In genomic region chr21:34020005-34020847, GRCh38 we compare ENCODE assay signal across 8 cellular contexts. TPM values are rescaled to one million over a fixed set of nuclear protein-coding genes. Genes with fewer than 3 reads are reported as not detected.
DNase-seq lines count a peak whose midpoint lies in the region; ATAC-seq and TF ChIP-seq lines count a peak whose summit lies in the region.

No MANE protein-coding gene starts in this region.

- H3K4me3 Mint-ChIP-seq in activated CD4-positive, alpha-beta T cell treated with anti-CD3 and anti-CD28 coated beads for 36 hours, result no peak overlapping the region

- peak; percentile 30 for ATAC-seq in activated CD4-positive, alpha-beta T cell treated with anti-CD3 and anti-CD28 coated beads for 36 hours
- peak; percentile 39 for ATAC-seq in HG02938 (IDR thresholded peaks at IDR 0.05; ENCODE audit: unreplicated experiment)

- no peaks in the 10 kb centered on the region for H3K36me3 Mint-ChIP-seq in activated CD4-positive, alpha-beta T cell treated with anti-CD3 and anti-CD28 coated beads for 36 hours (ENCODE audit: low read depth)

- H3K4me1 Mint-ChIP-seq in activated CD4-positive, alpha-beta T cell treated with anti-CD3 and anti-CD28 coated beads for 36 hours, result peaks cover 11% of the 10 kb centered on the region

- no peak for DNase-seq in activated CD4-positive, alpha-beta T cell treated with anti-CD3 and anti-CD28 coated beads for 36 hours
- no peak for DNase-seq in activated CD4-positive, alpha-beta T cell treated with anti-CD3 and anti-CD28 coated beads, Interleukin-2, amount 50 U/mL, for 48 hours
- DNase-seq in NCI-H526 treated with DMSO at 0.1 percent for 48 hours (lab: John Stamatoyannopoulos, UW), result peak; percentile 88
- peak; percentile 23 for DNase-seq in medulla oblongata (ENCODE audit: extremely low spot score)
- no peak for DNase-seq in NCI-H1436 (lab: John Stamatoyannopoulos, UW)
- DNase-seq in NCI-H1105 treated with DMSO at 0.1 percent for 48 hours (lab: John Stamatoyannopoulos, UW), result no peak
- DNase-seq in GM10266 (ENCODE audit: extremely low spot score), result no peak

- no peak for TF ChIP-seq CTCF in GM10266 (IDR thresholded peaks at IDR 0.05; ENCODE audit: control insufficient read depth, insufficient read depth, low read depth, missing control alignments)

- no peak overlapping the region for H3K27ac Mint-ChIP-seq in activated CD4-positive, alpha-beta T cell treated with anti-CD3 and anti-CD28 coated beads for 36 hours

- intact Hi-C loops in activated CD4-positive, alpha-beta T cell treated with anti-CD3 and anti-CD28 coated beads for 36 hours (cut with DNase I, micrococcal nuclease), result loop anchor here (5.0 kb wide), 2 partner anchors 43 to 73 kb away; no protein-coding TSS in a partner anchor

- H3K27me3 Mint-ChIP-seq in activated CD4-positive, alpha-beta T cell treated with anti-CD3 and anti-CD28 coated beads for 36 hours, result no peaks in the 10 kb centered on the region

- CTCF ChIA-PET in activated CD4-positive, alpha-beta T cell treated with anti-CD3 and anti-CD28 coated beads for 36 hours (lab: Charles Lee), result interaction anchor here (1.7 kb wide), 1 partner anchor 7 kb away, joined by 4 read pairs; no protein-coding TSS in a partner anchor

- POLR2A ChIA-PET in activated CD4-positive, alpha-beta T cell treated with anti-CD3 and anti-CD28 coated beads for 36 hours (lab: Charles Lee), result interaction anchor here (0.6 kb wide), 1 partner anchor 102 kb away, joined by 5 read pairs; no protein-coding TSS in a partner anchor

- H3K9me3 Mint-ChIP-seq in activated CD4-positive, alpha-beta T cell treated with anti-CD3 and anti-CD28 coated beads for 36 hours (ENCODE audit: low read depth), result no peaks in the 10 kb centered on the region

RNA-seq across cellular contexts. Expression of gene MRPS6, which starts 53.2 kb away (rescaled TPM):
- 100 to 1,000 TPM; 102 to 117 TPM for total RNA-seq in activated CD4-positive, alpha-beta T cell treated with anti-CD3 and anti-CD28 coated beads for 36 hours

RNA-seq across cellular contexts. Expression of gene SLC5A3, which starts 53.2 kb away (rescaled TPM):
- 10 to 100 TPM; 18.2 to 22.9 TPM for total RNA-seq in activated CD4-positive, alpha-beta T cell treated with anti-CD3 and anti-CD28 coated beads for 36 hours

Comparison
In these comparisons a context has a peak if more than half of its experiments do, and no peak if none do; other contexts are left out.
1. DNase-seq: peak in NCI-H526 treated with DMSO at 0.1 percent for 48 hours (single experiment) and medulla oblongata (single experiment); none in activated CD4-positive, alpha-beta T cell treated with anti-CD3 and anti-CD28 coated beads for 36 hours (single experiment), activated CD4-positive, alpha-beta T cell treated with anti-CD3 and anti-CD28 coated beads, Interleukin-2, amount 50 U/mL, for 48 hours (0 of 2), NCI-H1436 (single experiment), NCI-H1105 treated with DMSO at 0.1 percent for 48 hours (single experiment) and GM10266 (single experiment).